8 cellular contexts compared by ENCODE assay signal in genomic region chr17:38871992-38872605, GRCh38. TPM values are rescaled to one million over a fixed set of nuclear protein-coding genes. Genes with fewer than 3 reads are reported as not detected.
A peak's percentile ranks its signal among the peaks of the same experiment; 100 is the strongest.
DNase-seq lines count a peak whose midpoint lies in the region; ATAC-seq and TF ChIP-seq lines count a peak whose summit lies in the region.

No MANE protein-coding gene starts in this region.

- H3K4me3 ChIP-seq in GM08714 (ENCODE audit: low read length) (peak overlapping the region; percentile 98; the same call in 1 of the 2 replicates), RWPE2 (ENCODE audit: severe bottlenecking) (peak overlapping the region; percentile 95), esophagus (ENCODE audit: low read depth in 1 of 2, low read length in 2 of 2) (peak overlapping the region; percentile 82 to 88), rectal smooth muscle tissue (ENCODE audit: low read length) (peak overlapping the region; percentile 99)

- WGBS in esophagus, 2 donors = 24 to 39% methylated on average over 5 of the region's 5 CpGs

- H3K9ac ChIP-seq in rectal smooth muscle tissue (ENCODE audit: low read length) = no peak overlapping the region

- DNase-seq in RWPE2 (ENCODE audit: low spot score) = no peak
- no peak for DNase-seq in NCI-H187 (lab: John Stamatoyannopoulos, UW)
- no peak for DNase-seq in NCI-H524 (lab: John Stamatoyannopoulos, UW)
- DNase-seq in NCI-H526 treated with DMSO at 0.1 percent for 48 hours (lab: John Stamatoyannopoulos, UW) = no peak

- H3K27ac ChIP-seq in RWPE2 (ENCODE audit: poor library complexity, severe bottlenecking) (peak overlapping the region; percentile 98), esophagus (ENCODE audit: low read depth in 2 of 2, low read length in 1 of 2) (peak overlapping the region; percentile 96 to 99), rectal smooth muscle tissue (ENCODE audit: low read depth, low read length) (peak overlapping the region; percentile 33)

- H3K4me1 ChIP-seq in RWPE2 (ENCODE audit: insufficient read depth, poor library complexity, severe bottlenecking) (peaks cover 45% of the 10 kb centered on the region), esophagus (ENCODE audit: control insufficient read depth in 2 of 2, insufficient read depth in 2 of 2, low read length in 1 of 2) (peaks cover 24 to 30% of the 10 kb centered on the region in 2 donors), rectal smooth muscle tissue (ENCODE audit: control insufficient read depth, insufficient read depth, low read length) (peaks cover 43% of the 10 kb centered on the region)

- ATAC-seq in RWPE2 (ENCODE audit: low read depth) (no peak), GM21381 (IDR thresholded peaks at IDR 0.05; ENCODE audit: unreplicated experiment) (no peak)

- H3K36me3 ChIP-seq in RWPE2 (ENCODE audit: low read depth) = peaks cover 24% of the 10 kb centered on the region
- peaks cover 0 to 5% of the 10 kb centered on the region in 2 donors for H3K36me3 ChIP-seq in esophagus (ENCODE audit: control insufficient read depth in 2 of 2, insufficient read depth in 2 of 2, low read length in 1 of 2)
- peaks cover 5% of the 10 kb centered on the region for H3K36me3 ChIP-seq in rectal smooth muscle tissue (ENCODE audit: control insufficient read depth, insufficient read depth, low read length)

- no peaks in the 10 kb centered on the region for H3K9me3 ChIP-seq in RWPE2 (ENCODE audit: severe bottlenecking)
- no peaks in the 10 kb centered on the region for H3K9me3 ChIP-seq in esophagus (ENCODE audit: control insufficient read depth in 2 of 2, insufficient read depth in 1 of 2, low read depth in 1 of 2, low read length in 1 of 2)

- TF ChIP-seq CTCF in RWPE2 (IDR thresholded peaks at IDR 0.05; ENCODE audit: poor library complexity, severe bottlenecking) = no peak

- no peaks in the 10 kb centered on the region for H3K27me3 ChIP-seq in RWPE2 (ENCODE audit: insufficient read depth, poor library complexity, severe bottlenecking)
- H3K27me3 ChIP-seq in esophagus (ENCODE audit: control insufficient read depth in 1 of 2, insufficient read depth in 2 of 2, low read length in 2 of 2) = no peaks in the 10 kb centered on the region
- H3K27me3 ChIP-seq in rectal smooth muscle tissue (ENCODE audit: control insufficient read depth, insufficient read depth, low read length) = no peaks in the 10 kb centered on the region

RNA-seq across cellular contexts. Expression of gene LASP1, which starts 2.2 kb away (rescaled TPM):
- 10 to 100 TPM; 26.5 to 33.0 TPM for polyA plus RNA-seq in esophagus

RNA-seq across cellular contexts. Expression of gene RPL23, which starts 18.6 kb away (rescaled TPM):
- polyA plus RNA-seq in esophagus = 1,000 to 10,000 TPM; 2,779 to 3,117 TPM

RNA-seq across cellular contexts. Expression of gene CWC25, which starts 47.0 kb away (rescaled TPM):
- polyA plus RNA-seq in esophagus = 10 to 100 TPM; 15.2 to 21.0 TPM

Comparison
In these comparisons a context has a peak if more than half of its experiments do, and no peak if none do; other contexts are left out.
1. H3K27ac ChIP-seq: peak in every context shown above with its lines; median percentile 98 in RWPE2; 98 in esophagus; 33 in rectal smooth muscle tissue.